In genomic region chr20:24475356-24475755, GRCh38 we compare ENCODE assay signal across 27 cellular contexts. TPM values are rescaled to one million over a fixed set of nuclear protein-coding genes. Genes with fewer than 3 reads are reported as not detected.
"Had no signal": no experiment of that assay in that cellular context is flagged by ENCODE, and none has a peak within 500 bp of the region (broad histone marks: within the 10 kb centered on the region; RNA-seq: fewer than 3 reads in every experiment).

No MANE protein-coding gene starts in this region.

- DNase-seq: activated CD4-positive, alpha-beta memory T cell treated with anti-CD3 and anti-CD28 coated beads, Interleukin-2, amount 10 ng/mL, durations not matched to agents 7 days and 5 days; activated CD4-positive, alpha-beta T cell treated with anti-CD3 and anti-CD28 coated beads for 1 hour; activated CD4-positive, alpha-beta T cell treated with anti-CD3 and anti-CD28 coated beads, Interleukin-2, amount 10 ng/mL, durations not matched to agents 7 days and 5 days; activated CD8-positive, alpha-beta memory T cell treated with anti-CD3 and anti-CD28 coated beads, Interleukin-2, amount 50 U/mL, for 48 hours; activated T-cell treated with anti-CD3 and anti-CD28 coated beads, Interleukin-2, amount 50 U/mL, for 24 hours; anterior cingulate cortex; body of pancreas; caudate nucleus; cortex of kidney; effector memory CD8-positive, alpha-beta T cell; hypothalamus; immature natural killer cell; kidney; left ventricle myocardium inferior; nephron progenitor cell; right lobe of liver; stimulated activated CD4-positive, alpha-beta T cell treated with anti-CD3 and anti-CD28 coated beads, Interleukin-2, amount 100 ng/mL, for 48 hours; stimulated activated naive CD4-positive, alpha-beta T cell treated with Interleukin-2 at 50 U/mL for 16 hours; T-helper 2 cell; uterus had no signal

- H3K27ac ChIP-seq: body of pancreas, gastroesophageal sphincter, left ventricle myocardium inferior, neutrophil, right lobe of liver, thoracic aorta, uterus had no signal

- H3K36me3 ChIP-seq: gastroesophageal sphincter, left ventricle myocardium inferior, neutrophil, right lobe of liver, thoracic aorta, uterus had no signal

- H3K4me3 ChIP-seq: body of pancreas, gastroesophageal sphincter, left ventricle myocardium inferior, lung, right lobe of liver, thoracic aorta, uterus had no signal

- H3K27me3 ChIP-seq: uterus had no signal

- H3K9me3 ChIP-seq: body of pancreas, gastroesophageal sphincter, left ventricle myocardium inferior, neutrophil, right lobe of liver, thoracic aorta, uterus had no signal

- ATAC-seq: body of pancreas; effector memory CD8-positive, alpha-beta T cell; gastroesophageal sphincter; right lobe of liver; WTC11 had no signal

RNA-seq across cellular contexts. Expression of gene SYNDIG1, which starts 5.9 kb away (rescaled TPM):
- total RNA-seq: activated CD4-positive, alpha-beta memory T cell treated with anti-CD3 and anti-CD28 coated beads, Interleukin-2, amount 10 ng/mL, durations not matched to agents 7 days and 5 days; activated CD4-positive, alpha-beta T cell treated with anti-CD3 and anti-CD28 coated beads, Interleukin-2, amount 10 ng/mL, durations not matched to agents 7 days and 5 days; activated T-helper 2 cell treated with anti-CD3 and anti-CD28 coated beads, Interferon-gamma antibody, Interleukin-2, Interleukin-4, amounts not matched to agents 10 μg/mL and 5 μg/mL and 100 μg/mL, durations not matched to agents 14 hours and 24 hours and 36 hours; fibroblast of villous mesenchyme; right lobe of liver had no signal
